ENCODE assay signal across 12 cellular contexts in genomic region chr2:208389940-208390339, GRCh38. TPM values are rescaled to one million over a fixed set of nuclear protein-coding genes. Genes with fewer than 3 reads are reported as not detected.
"Had no signal": no experiment of that assay in that cellular context is flagged by ENCODE, and none has a peak within 500 bp of the region (broad histone marks: within the 10 kb centered on the region; RNA-seq: fewer than 3 reads in every experiment).

No MANE protein-coding gene starts in this region.

- H3K27ac ChIP-seq: GM23248, HL-60, KMS-11 had no signal

- ATAC-seq: HCT116 had no signal

- H3K4me3 ChIP-seq: GM23248, HAP-1 had no signal

- H3K4me2 ChIP-seq: KMS-11 had no signal

- H3K36me3 ChIP-seq: HAP-1 had no signal

- DNase-seq: GM23248, GOT3, H7, HFFc6, Karpas-422, KBM-7 had no signal

- H3K9ac ChIP-seq: GM23248, KMS-11 had no signal

- H3K9me3 ChIP-seq: HAP-1 had no signal

- H2AFZ ChIP-seq: GM23248 had no signal

RNA-seq across cellular contexts. Expression of gene PTH2R, which starts 16.7 kb away (rescaled TPM):
- total RNA-seq: GM23248, H4, HFFc6, HT1080 had no signal
- polyA plus RNA-seq: GM23248 had no signal
